34 cellular contexts compared by ENCODE assay signal in genomic region chr15:86676002-86676401, GRCh38.
"Had no signal": no experiment of that assay in that cellular context is flagged by ENCODE, and none has a peak within 500 bp of the region (broad histone marks: within the 10 kb centered on the region; RNA-seq: fewer than 3 reads in every experiment).

No MANE protein-coding gene starts in this region.

- DNase-seq: Karpas-422, Kasumi-1, KBM-7, KG1, MG63, MM.1S, MV-4-11, NCI-H1048, NCI-H1092, NCI-H1092 treated with DMSO at 0.1 percent for 48 hours, NCI-H1105, NCI-H1105 treated with DMSO at 0.1 percent for 48 hours, NCI-H1417, NCI-H1417 treated with DMSO at 0.1 percent for 48 hours, NCI-H1436, NCI-H1436 treated with DMSO at 0.1 percent for 48 hours, NCI-H146, NCI-H1694, NCI-H1694 treated with DMSO at 0.1 percent for 48 hours, NCI-H187, NCI-H187 treated with DMSO at 0.1 percent for 48 hours, NCI-H1930, NCI-H2029, NCI-H2029 treated with DMSO at 0.1 percent for 48 hours, NCI-H2081, NCI-H2081 treated with DMSO at 0.1 percent for 48 hours, NCI-H2107, NCI-H2171, NCI-H2171 treated with DMSO at 0.1 percent for 48 hours, NCI-H2227 treated with DMSO at 0.1 percent for 48 hours, NCI-H226, NCI-H345, NCI-H446, NCI-H446 treated with DMSO at 0.1 percent for 48 hours had no signal
